9 cellular contexts compared by ENCODE assay signal in genomic region chr1:155219592-155220031, GRCh38. TPM values are rescaled to one million over a fixed set of nuclear protein-coding genes. Genes with fewer than 3 reads are reported as not detected.
A peak's percentile ranks its signal among the peaks of the same experiment; 100 is the strongest.
DNase-seq lines count a peak whose midpoint lies in the region; ATAC-seq and TF ChIP-seq lines count a peak whose summit lies in the region.
"Had no signal": no experiment of that assay in that cellular context is flagged by ENCODE, and none has a peak within 500 bp of the region (broad histone marks: within the 10 kb centered on the region; RNA-seq: fewer than 3 reads in every experiment).

No MANE protein-coding gene starts in this region.

- TF ChIP-seq CTCF in tibial artery (IDR thresholded peaks at IDR 0.05): no peak

- H3K9me3 Mint-ChIP-seq in naive thymus-derived CD4-positive, alpha-beta T cell: peaks cover 0 to 5% (median 0%) of the 10 kb centered on the region in 11 donors
- H3K9me3 Mint-ChIP-seq: activated T-cell treated with anti-CD3 and anti-CD28 coated beads, Interleukin-2, amount 50 U/mL, for 4 hours had no signal

- H3K27me3 ChIP-seq in naive thymus-derived CD4-positive, alpha-beta T cell (ENCODE audit: control insufficient read depth in 2 of 2, insufficient read depth in 2 of 2, low read length in 2 of 2): no peaks in the 10 kb centered on the region
- no peaks in the 10 kb centered on the region for H3K27me3 ChIP-seq in tibial artery

- peak overlapping the region in 3 of 9 donors; percentile 5 to 78 (median 56) for H3K27ac Mint-ChIP-seq in naive thymus-derived CD4-positive, alpha-beta T cell

- DNase-seq in DMS53 (lab: John Stamatoyannopoulos, UW): peak; percentile 78
- DNase-seq in NCI-H69 (lab: John Stamatoyannopoulos, UW): peak; percentile 66
- no peak for DNase-seq in naive thymus-derived CD4-positive, alpha-beta T cell
- DNase-seq in tibial artery: no peak
- DNase-seq: activated T-cell treated with anti-CD3 and anti-CD28 coated beads, Interleukin-2, amount 50 U/mL, for 4 hours had no signal

- H3K4me3 Mint-ChIP-seq in naive thymus-derived CD4-positive, alpha-beta T cell: peak overlapping the region in 1 of 10 donors; percentile 51
- H3K4me3 Mint-ChIP-seq: activated T-cell treated with anti-CD3 and anti-CD28 coated beads, Interleukin-2, amount 50 U/mL, for 4 hours had no signal

- POLR2A ChIA-PET in naive thymus-derived CD4-positive, alpha-beta T cell (lab: Charles Lee): interaction anchor here (0.7 to 2.1 kb wide), 4 partner anchors 8 to 57 kb away, joined by 3 to 8 read pairs (median 3); partner anchors contain the start of gene MTX1

- peaks cover 7 to 36% (median 14%) of the 10 kb centered on the region in 7 donors for H3K4me1 Mint-ChIP-seq in naive thymus-derived CD4-positive, alpha-beta T cell

- peaks cover 0 to 8% (median 0%) of the 10 kb centered on the region in 5 donors for H3K36me3 Mint-ChIP-seq in naive thymus-derived CD4-positive, alpha-beta T cell

- no peak overlapping the region for H3K4me3 ChIP-seq in naive thymus-derived CD4-positive, alpha-beta T cell (ENCODE audit: low read length)
- no peak overlapping the region for H3K4me3 ChIP-seq in tibial artery

- ATAC-seq in naive thymus-derived CD4-positive, alpha-beta T cell: peak; percentile 85
- ATAC-seq in GM21717 (IDR thresholded peaks at IDR 0.05; ENCODE audit: unreplicated experiment): no peak
- no peak for ATAC-seq in GM21367 (IDR thresholded peaks at IDR 0.05; ENCODE audit: unreplicated experiment)
- ATAC-seq in GM19035 (IDR thresholded peaks at IDR 0.05; ENCODE audit: unreplicated experiment): no peak

- no peaks in the 10 kb centered on the region for H3K4me1 ChIP-seq in naive thymus-derived CD4-positive, alpha-beta T cell (ENCODE audit: control insufficient read depth in 2 of 2, insufficient read depth in 2 of 2, low read length in 2 of 2)
- H3K4me1 ChIP-seq in tibial artery: peaks cover 0 to 10% (median 6%) of the 10 kb centered on the region in 4 donors

- H3K27ac ChIP-seq in cingulate gyrus (ENCODE audit: low read depth, low read length): peak overlapping the region; percentile 69
- H3K27ac ChIP-seq in naive thymus-derived CD4-positive, alpha-beta T cell (ENCODE audit: low read depth, low read length): no peak overlapping the region
- H3K27ac ChIP-seq in tibial artery: peak overlapping the region in 1 of 2 donors; percentile 20

- no peaks in the 10 kb centered on the region for H3K9me3 ChIP-seq in naive thymus-derived CD4-positive, alpha-beta T cell (ENCODE audit: control insufficient read depth in 2 of 3, low read length in 3 of 3)
- no peaks in the 10 kb centered on the region for H3K9me3 ChIP-seq in tibial artery

- CTCF ChIA-PET in naive thymus-derived CD4-positive, alpha-beta T cell (lab: Charles Lee): interaction anchor here (0.6 to 1.9 kb wide), 3 partner anchors 12 to 207 kb away, joined by 3 to 4 read pairs (median 3); partner anchors contain the start of gene THBS3

- H3K36me3 ChIP-seq in naive thymus-derived CD4-positive, alpha-beta T cell (ENCODE audit: control insufficient read depth in 2 of 3, insufficient read depth in 3 of 3, low read length in 3 of 3): no peaks in the 10 kb centered on the region
- peaks cover 0 to 20% (median 0%) of the 10 kb centered on the region in 3 donors for H3K36me3 ChIP-seq in tibial artery

- intact Hi-C loops in naive thymus-derived CD4-positive, alpha-beta T cell (cut with micrococcal nuclease): loop anchor here in 1 of 2 donors (1.0 kb wide), 2 partner anchors 10 to 22 kb away; a partner anchor contains a TSS
- intact Hi-C loops in tibial artery (cut with DNase I; ENCODE audit: low total_unique reads): no loop called here

- no peaks in the 10 kb centered on the region for H3K27me3 Mint-ChIP-seq in naive thymus-derived CD4-positive, alpha-beta T cell

RNA-seq across cellular contexts. Expression of gene MTX1, which starts 11.1 kb away (rescaled TPM):
- 10 to 100 TPM; 19.5 to 40.8 (median 22.0) TPM for total RNA-seq in naive thymus-derived CD4-positive, alpha-beta T cell
- 10 to 100 TPM; 48.9 to 49.9 TPM for polyA plus RNA-seq in naive thymus-derived CD4-positive, alpha-beta T cell

RNA-seq across cellular contexts. Expression of gene THBS3, which starts 11.9 kb away (rescaled TPM):
- total RNA-seq in naive thymus-derived CD4-positive, alpha-beta T cell: 10 to 100 TPM; 26.0 to 35.9 (median 28.1) TPM
- 1 to 10 TPM in 1 of 2 donors, under 1 TPM in 1; 0.87 to 2.6 TPM for polyA plus RNA-seq in naive thymus-derived CD4-positive, alpha-beta T cell

RNA-seq across cellular contexts. Expression of gene ENTREP3, which starts 35.7 kb away (rescaled TPM):
- total RNA-seq in naive thymus-derived CD4-positive, alpha-beta T cell: 10 to 100 TPM in 4 of 5 experiments, 1 to 10 TPM in 1; 8.2 to 24.3 (median 13.8) TPM
- 1 to 10 TPM; 1.8 to 2.0 TPM for polyA plus RNA-seq in naive thymus-derived CD4-positive, alpha-beta T cell

RNA-seq across cellular contexts. Expression of gene SCAMP3, which starts 42.5 kb away (rescaled TPM):
- 100 to 1,000 TPM in 3 of 5 experiments, 10 to 100 TPM in 2; 50.8 to 118 (median 100) TPM for total RNA-seq in naive thymus-derived CD4-positive, alpha-beta T cell
- polyA plus RNA-seq in naive thymus-derived CD4-positive, alpha-beta T cell: 100 to 1,000 TPM; 141 to 219 TPM

RNA-seq across cellular contexts. Expression of gene TRIM46, which starts 46.0 kb away (rescaled TPM):
- total RNA-seq in naive thymus-derived CD4-positive, alpha-beta T cell: 10 to 100 TPM in 1 of 5 experiments, 1 to 10 TPM in 4; 3.5 to 21.9 (median 4.1) TPM
- 1 to 10 TPM in 1 of 2 donors, under 1 TPM in 1; 0.69 to 1.3 TPM for polyA plus RNA-seq in naive thymus-derived CD4-positive, alpha-beta T cell

Comparison
In these comparisons a context has a peak if more than half of its experiments do, and no peak if none do; other contexts are left out.
1. DNase-seq: peak in DMS53 (single experiment) and NCI-H69 (single experiment); none in naive thymus-derived CD4-positive, alpha-beta T cell (0 of 9) and tibial artery (0 of 2).